15 cellular contexts compared by ENCODE assay signal in the genomic region with DNA sequence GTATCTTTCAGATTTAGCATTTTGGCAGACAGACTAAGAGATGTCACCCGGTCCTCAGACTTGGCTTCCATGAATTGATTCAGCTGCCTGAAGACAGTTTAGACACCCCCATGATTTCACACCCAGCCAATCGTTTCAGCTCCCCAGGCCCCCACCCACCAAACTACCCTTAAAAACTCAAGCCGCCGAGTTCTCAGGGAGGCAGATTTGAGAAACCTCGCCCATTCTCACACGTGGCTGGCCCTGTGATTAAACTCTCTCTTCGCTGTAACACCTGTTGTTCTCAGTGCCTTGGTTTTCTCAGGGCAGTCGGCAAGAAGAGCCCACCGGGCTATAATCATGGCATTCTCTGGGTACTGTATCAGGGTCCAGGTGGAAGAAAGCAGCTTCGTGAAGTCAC. TPM values are rescaled to one million over a fixed set of nuclear protein-coding genes. Genes with fewer than 3 reads are reported as not detected.
DNase-seq lines count a peak whose midpoint lies in the region; ATAC-seq, FAIRE-seq and TF ChIP-seq lines count a peak whose summit lies in the region.
"Had no signal": no experiment of that assay in that cellular context is flagged by ENCODE, and none has a peak within 500 bp of the region (broad histone marks: within the 10 kb centered on the region; RNA-seq: fewer than 3 reads in every experiment).

No MANE protein-coding gene starts in this region.

- H3K4me1 Mint-ChIP-seq in activated T-cell treated with anti-CD3 and anti-CD28 coated beads, Interleukin-2, amount 50 U/mL, for 4 hours (ENCODE audit: low read depth) = peaks cover 82% of the 10 kb centered on the region
- H3K4me1 Mint-ChIP-seq in immature natural killer cell = peaks cover 45 to 48% of the 10 kb centered on the region in 2 donors

- H3K4me3 ChIP-seq in BLaER1 = peak overlapping the region; percentile 72
- H3K4me3 ChIP-seq: HAP-1, SJCRH30, suprapubic skin had no signal

- H3K9me3 Mint-ChIP-seq in activated T-cell treated with anti-CD3 and anti-CD28 coated beads, Interleukin-2, amount 50 U/mL, for 4 hours = peaks cover 3% of the 10 kb centered on the region
- peaks cover 0 to 8% (median 6%) of the 10 kb centered on the region in 6 donors for H3K9me3 Mint-ChIP-seq in immature natural killer cell

- no peaks in the 10 kb centered on the region for H4K20me1 ChIP-seq in BLaER1

- peaks cover 67% of the 10 kb centered on the region for H3K4me1 ChIP-seq in BLaER1
- H3K4me1 ChIP-seq: HAP-1, SJCRH30, suprapubic skin had no signal

- H3K27me3 Mint-ChIP-seq in activated T-cell treated with anti-CD3 and anti-CD28 coated beads, Interleukin-2, amount 50 U/mL, for 4 hours (ENCODE audit: low read depth) = no peaks in the 10 kb centered on the region
- H3K27me3 Mint-ChIP-seq in immature natural killer cell (ENCODE audit: low read depth in 3 of 3) = no peaks in the 10 kb centered on the region

- H3K4me2 ChIP-seq in BLaER1 = peak overlapping the region; percentile 96

- H3K9me3 ChIP-seq in BLaER1 = peaks cover 38% of the 10 kb centered on the region
- peaks cover 34% of the 10 kb centered on the region for H3K9me3 ChIP-seq in KOPT-K1 (ENCODE audit: insufficient read depth, low read length, poor library complexity, severe bottlenecking)
- H3K9me3 ChIP-seq: HAP-1 had no signal

- H3K27ac ChIP-seq in BLaER1 (peak overlapping the region; percentile 96), KOPT-K1 (ENCODE audit: low read depth, low read length, poor library complexity, severe bottlenecking) (peak overlapping the region; percentile 98)
- H3K27ac ChIP-seq: SJCRH30, suprapubic skin had no signal

- FAIRE-seq in GM12892 (lab: Jason Lieb, UNC) = no peak

- TF ChIP-seq POLR2A in GM12892 (IDR thresholded peaks at IDR 0.05; ENCODE audit: low read depth, low read length) = no peak

- peak overlapping the region; percentile 86 for H3K9ac ChIP-seq in BLaER1

- H3K36me3 Mint-ChIP-seq in activated T-cell treated with anti-CD3 and anti-CD28 coated beads, Interleukin-2, amount 50 U/mL, for 4 hours (ENCODE audit: insufficient read depth) = peaks cover 42% of the 10 kb centered on the region
- peaks cover 16 to 25% (median 24%) of the 10 kb centered on the region in 3 donors for H3K36me3 Mint-ChIP-seq in immature natural killer cell

- peaks cover 61% of the 10 kb centered on the region for H3K36me3 ChIP-seq in BLaER1
- H3K36me3 ChIP-seq in KOPT-K1 (ENCODE audit: insufficient read depth, low read length) = peaks cover 82% of the 10 kb centered on the region

- peak; percentile 37 for DNase-seq in activated T-cell treated with anti-CD3 and anti-CD28 coated beads, Interleukin-2, amount 50 U/mL, for 4 hours
- DNase-seq in immature natural killer cell (peak; percentile 45 to 56 (median 48)), AML-193 (lab: John Stamatoyannopoulos, UW) (no peak), GM12892 (ENCODE audit: insufficient read length) (no peak), SHP77 (lab: John Stamatoyannopoulos, UW) (no peak)
- DNase-seq: IMR-90, NCI-H1092, NCI-H2171 treated with DMSO at 0.1 percent for 48 hours, nucleus accumbens, SJCRH30 had no signal

- H3K27me3 ChIP-seq in BLaER1 = peaks cover 5% of the 10 kb centered on the region; the same call in 1 of the 2 replicates
- H3K27me3 ChIP-seq: SJCRH30, suprapubic skin had no signal

- peak in 1 of 2 donors; percentile 9 for ATAC-seq in activated T-cell treated with anti-CD3 and anti-CD28 coated beads, Interleukin-2, amount 50 U/mL, for 4 hours
- ATAC-seq in HG03280 (IDR thresholded peaks at IDR 0.05; ENCODE audit: unreplicated experiment) = no peak

- peak overlapping the region; percentile 86 to 100 (median 96) for H3K27ac Mint-ChIP-seq in immature natural killer cell

- H3K4me3 Mint-ChIP-seq in activated T-cell treated with anti-CD3 and anti-CD28 coated beads, Interleukin-2, amount 50 U/mL, for 4 hours = peak overlapping the region; percentile 89
- H3K4me3 Mint-ChIP-seq in immature natural killer cell = peak overlapping the region; percentile 87 to 96 (median 91)

RNA-seq across cellular contexts. Expression of a gene that starts 35.2 kb away (rescaled TPM):
- total RNA-seq in activated T-cell treated with anti-CD3 and anti-CD28 coated beads, Interleukin-2, amount 50 U/mL, for 4 hours = 10 to 100 TPM; 29.4 to 33.9 (median 30.3) TPM
- 10 to 100 TPM; 41.9 to 62.3 (median 47.5) TPM for polyA plus RNA-seq in immature natural killer cell
- 20.8 TPM for polyA plus RNA-seq in GM12892 (2012; ENCODE audit: missing spikeins)

Comparison
In these comparisons a context has a peak if more than half of its experiments do, and no peak if none do; other contexts are left out.
1. DNase-seq: peak in activated T-cell treated with anti-CD3 and anti-CD28 coated beads, Interleukin-2, amount 50 U/mL, for 4 hours (single experiment) and immature natural killer cell (3 of 3); none in AML-193 (0 of 2), GM12892 (single experiment) and SHP77 (0 of 2).